ENCODE assay signal across 22 cellular contexts in the genomic region with DNA sequence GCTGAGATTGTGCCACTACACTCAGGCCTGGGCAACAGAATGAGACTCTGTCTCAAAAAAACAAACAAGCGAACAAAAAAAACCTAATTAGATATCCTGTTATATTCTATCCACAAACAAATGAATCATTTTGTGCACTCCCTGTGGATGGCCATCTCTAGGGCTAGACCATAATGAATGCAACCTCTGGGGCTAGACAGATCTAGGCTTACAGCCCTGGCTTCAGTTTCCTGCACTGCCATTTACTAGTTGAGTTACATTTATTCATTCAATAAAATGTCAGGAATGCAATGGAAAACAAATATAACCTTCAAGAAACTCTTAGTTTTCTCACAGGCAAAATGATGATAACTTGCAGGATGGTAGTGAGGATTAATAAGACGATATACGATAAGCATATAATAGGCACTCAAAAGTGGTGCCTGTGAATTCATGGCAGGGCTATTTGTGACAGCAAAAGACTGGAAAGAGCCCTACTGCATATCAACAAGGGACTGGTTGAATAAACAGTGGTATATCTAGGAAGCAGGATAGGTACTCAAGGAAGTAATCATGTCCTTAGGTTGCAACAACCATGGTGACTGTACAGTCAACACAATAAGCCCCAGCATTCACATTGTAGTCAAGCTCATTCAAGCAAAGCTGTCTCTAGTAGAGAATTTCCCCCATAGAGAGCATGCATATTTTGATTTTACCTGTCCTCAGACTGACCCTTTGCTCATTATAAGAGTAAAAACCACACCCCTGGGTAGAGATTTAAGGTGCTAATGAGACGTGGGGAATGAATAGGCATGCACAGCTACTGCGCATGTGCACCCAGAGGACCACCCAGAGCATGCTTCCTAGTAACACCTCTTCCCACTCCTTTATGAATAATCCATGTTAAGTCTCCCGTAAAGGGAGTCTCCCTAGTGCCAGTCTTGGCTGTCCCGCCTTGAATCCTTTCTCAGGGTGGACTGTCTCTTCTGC. TPM values are rescaled to one million over a fixed set of nuclear protein-coding genes. Genes with fewer than 3 reads are reported as not detected.
DNase-seq lines count a peak whose midpoint lies in the region; ATAC-seq, FAIRE-seq and TF ChIP-seq lines count a peak whose summit lies in the region.
"Had no signal": no experiment of that assay in that cellular context is flagged by ENCODE, and none has a peak within 500 bp of the region (broad histone marks: within the 10 kb centered on the region; RNA-seq: fewer than 3 reads in every experiment).

No MANE protein-coding gene starts in this region.

- H3K4me3 Mint-ChIP-seq in HFFc6, result no peak overlapping the region
- H3K4me3 Mint-ChIP-seq: CD8-positive, alpha-beta T cell; T-helper 17 cell had no signal

- H3K27ac Mint-ChIP-seq in HFFc6, result no peak overlapping the region
- H3K27ac Mint-ChIP-seq: CD8-positive, alpha-beta T cell; T-helper 17 cell had no signal

- no peak overlapping the region for H3K27ac ChIP-seq in HepG2 (ENCODE audit: extremely low read length, insufficient read depth, low read length)
- H3K27ac ChIP-seq: HL-60, KMS-11, Peyer's patch had no signal

- BruUV-seq in HepG2 (replicated peaks; lab: Mats Ljungman, UMichigan), result no TSS peak

- no peak for TF ChIP-seq CTCF in kidney epithelial cell (IDR thresholded peaks at IDR 0.05; ENCODE audit: insufficient read depth, low read length, poor library complexity, severe bottlenecking)
- TF ChIP-seq CTCF in HepG2 (CRISPR knock-in tag; IDR thresholded peaks at IDR 0.05), result no peak
- no peak for TF ChIP-seq CTCF in HFFc6 (IDR thresholded peaks at IDR 0.05)

- CTCF ChIA-PET in HepG2 (lab: Yijun Ruan, JAX; ENCODE audit: low intra/inter-chr PET ratio, low total read pairs), result no interaction called here

- no peak for TF ChIP-seq EP300 in HepG2 (IDR thresholded peaks at IDR 0.05; ENCODE audit: low read depth in 2 of 2, low read length in 2 of 2)
- no peak for TF ChIP-seq EP300 in HepG2 (CRISPR knock-in tag; IDR thresholded peaks at IDR 0.05; ENCODE audit: borderline replicate concordance)

- H3K4me3 ChIP-seq in kidney epithelial cell (ENCODE audit: low read depth, low read length) (no peak overlapping the region), HepG2 (replicated peaks in 1 of 3; ENCODE audit: insufficient read depth in 1 of 3, low read depth in 2 of 3, low read length in 3 of 3) (no peak overlapping the region)
- H3K4me3 ChIP-seq: Peyer's patch had no signal

- H3K4me1 Mint-ChIP-seq in HFFc6 (ENCODE audit: low read depth), result no peaks in the 10 kb centered on the region

- TF ChIP-seq RAD21 in HepG2 (CRISPR knock-in tag; IDR thresholded peaks at IDR 0.05), result no peak

- intact Hi-C loops in HepG2 (cut with micrococcal nuclease; ENCODE audit: unreplicated experiment), result no loop called here

- FAIRE-seq in HepG2 (lab: Jason Lieb, UNC), result no peak
- FAIRE-seq: GM18507 had no signal

- H4K20me1 ChIP-seq in HepG2 (ENCODE audit: insufficient read depth, low read length), result no peaks in the 10 kb centered on the region

- 70% methylated on average over 7 of the region's 7 CpGs for WGBS in HepG2 (ENCODE audit: low lambda C conversion rate)

- H3K9me3 Mint-ChIP-seq in HFFc6, result peaks cover 4% of the 10 kb centered on the region; the same call in 1 of the 2 replicates
- H3K9me3 Mint-ChIP-seq: CD8-positive, alpha-beta T cell had no signal

- POLR2A ChIA-PET in HepG2 (lab: Yijun Ruan, JAX), result no interaction called here

- no peaks in the 10 kb centered on the region for H3K79me2 ChIP-seq in HepG2 (ENCODE audit: insufficient read depth, low read length)

- H3K36me3 ChIP-seq in kidney epithelial cell (ENCODE audit: control insufficient read depth, insufficient read depth, low read length), result no peaks in the 10 kb centered on the region
- no peaks in the 10 kb centered on the region for H3K36me3 ChIP-seq in HepG2 (replicated peaks in 1 of 2; ENCODE audit: control insufficient read depth in 1 of 2, insufficient read depth in 2 of 2, low read length in 2 of 2)
- H3K36me3 ChIP-seq: BE2C, Peyer's patch had no signal

- H3K4me1 ChIP-seq in HepG2 (ENCODE audit: insufficient read depth, low read length), result no peaks in the 10 kb centered on the region
- H3K4me1 ChIP-seq: BE2C, Peyer's patch had no signal

- ATAC-seq in GM21786 (IDR thresholded peaks at IDR 0.05; ENCODE audit: unreplicated experiment) (no peak), HepG2 (no peak)
- ATAC-seq: CD8-positive, alpha-beta T cell; HCT116; T-helper 17 cell had no signal

- no peaks in the 10 kb centered on the region for H3K9me3 ChIP-seq in HepG2 (ENCODE audit: low read length)
- H3K9me3 ChIP-seq: BE2C, Peyer's patch had no signal

- TF ChIP-seq POLR2A in HepG2 (IDR thresholded peaks at IDR 0.05; ENCODE audit: insufficient read depth in 1 of 2, low read depth in 2 of 2, low read length in 2 of 2), result no peak

- in situ Hi-C loops in HepG2 (cut with HindIII; ENCODE audit: extremely low pct_ligation_motif_present, low pct_unique_long_range_greater_than_20kb), result no loop called here

- H3K27me3 Mint-ChIP-seq in HFFc6 (ENCODE audit: insufficient read depth), result peaks cover 9% of the 10 kb centered on the region

- DNase-seq in DMS79 treated with DMSO at 0.1 percent for 48 hours (lab: John Stamatoyannopoulos, UW) (peak; percentile 85), NCI-H1436 (lab: John Stamatoyannopoulos, UW) (peak; percentile 83), astrocyte of the hippocampus (ENCODE audit: low read depth, low spot score) (peak; percentile 14), kidney epithelial cell (ENCODE audit: low read depth) (peak; percentile 37), HepG2 (ENCODE audit: low spot score) (no peak), HFFc6 (no peak), amniotic stem cell (lab: John Stamatoyannopoulos, UW) (no peak)
- DNase-seq: BE2C; CD8-positive, alpha-beta T cell; DMS 273 treated with DMSO at 0.1 percent for 48 hours; NCI-H1092 treated with DMSO at 0.1 percent for 48 hours; NCI-H2081 treated with DMSO at 0.1 percent for 48 hours; NCI-H345; NCI-H69; Peyer's patch; Right ventricle myocardium superior; T-helper 17 cell had no signal

- no peaks in the 10 kb centered on the region for H3K27me3 ChIP-seq in kidney epithelial cell (ENCODE audit: control insufficient read depth, insufficient read depth, low read length)
- no peaks in the 10 kb centered on the region for H3K27me3 ChIP-seq in HepG2 (ENCODE audit: control insufficient read depth in 1 of 2, insufficient read depth in 2 of 2, low read length in 2 of 2)
- H3K27me3 ChIP-seq: BE2C, Peyer's patch had no signal

- H3K9ac ChIP-seq in HepG2 (ENCODE audit: insufficient read depth, low read depth, low read length), result no peak overlapping the region
- H3K9ac ChIP-seq: KMS-11 had no signal

- H2AFZ ChIP-seq in HepG2 (ENCODE audit: low read length), result no peak overlapping the region

- no peaks in the 10 kb centered on the region for H3K36me3 Mint-ChIP-seq in HFFc6 (ENCODE audit: low read depth)
- H3K36me3 Mint-ChIP-seq: CD8-positive, alpha-beta T cell had no signal

- no peak overlapping the region for H3K4me2 ChIP-seq in HepG2 (ENCODE audit: low read depth, low read length)
- H3K4me2 ChIP-seq: KMS-11 had no signal

TF ChIP-seq in HepG2, 621 proteins besides CTCF, POLR2A, EP300 and RAD21 (continues in another document):
- TF ChIP-seq KLF13 (CRISPR knock-in tag; IDR thresholded peaks at IDR 0.05) (no peak), CBX1 (IDR thresholded peaks at IDR 0.05; ENCODE audit: low read depth) (no peak), TARDBP (CRISPR knock-in tag; IDR thresholded peaks at IDR 0.05) (no peak), ZNF138 (CRISPR knock-in tag; IDR thresholded peaks at IDR 0.05; ENCODE audit: low read depth) (no peak), ZNF615 (CRISPR knock-in tag; IDR thresholded peaks at IDR 0.05; ENCODE audit: borderline replicate concordance) (no peak), KDM3A (CRISPR knock-in tag; IDR thresholded peaks at IDR 0.05; ENCODE audit: low read depth) (no peak), PPARG (CRISPR knock-in tag; conservative IDR thresholded peaks at IDR 0.05) (no peak), RFXAP (CRISPR knock-in tag; IDR thresholded peaks at IDR 0.05; ENCODE audit: borderline replicate concordance) (no peak)
- TF ChIP-seq, protein P1, sequence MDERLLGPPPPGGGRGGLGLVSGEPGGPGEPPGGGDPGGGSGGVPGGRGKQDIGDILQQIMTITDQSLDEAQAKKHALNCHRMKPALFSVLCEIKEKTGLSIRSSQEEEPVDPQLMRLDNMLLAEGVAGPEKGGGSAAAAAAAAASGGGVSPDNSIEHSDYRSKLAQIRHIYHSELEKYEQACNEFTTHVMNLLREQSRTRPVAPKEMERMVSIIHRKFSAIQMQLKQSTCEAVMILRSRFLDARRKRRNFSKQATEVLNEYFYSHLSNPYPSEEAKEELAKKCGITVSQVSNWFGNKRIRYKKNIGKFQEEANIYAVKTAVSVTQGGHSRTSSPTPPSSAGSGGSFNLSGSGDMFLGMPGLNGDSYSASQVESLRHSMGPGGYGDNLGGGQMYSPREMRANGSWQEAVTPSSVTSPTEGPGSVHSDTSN (CRISPR knock-in tag; IDR thresholded peaks at IDR 0.05), result no peak

RNA-seq across cellular contexts. Expression of a gene that starts 6.3 kb away (rescaled TPM):
- total RNA-seq in kidney epithelial cell (13.8 and 16.8 TPM in 2 replicates), HepG2 (2016; rRNA removed; fragmentation: Illumina TruSeq; extraction: Trizol) (47.6 and 65.7 TPM in 2 replicates)
- total RNA-seq in HepG2 (2016; cell fraction: cytosol; rRNA removed; fragmentation: Illumina TruSeq; extraction: Trizol; ENCODE audit: low read depth), result 16.8 and 18.5 TPM in 2 replicates
- total RNA-seq in HepG2 (2016; cell fraction: insoluble cytoplasmic fraction; rRNA removed; fragmentation: Illumina TruSeq; extraction: Trizol), result 50.2 and 62.5 TPM in 2 replicates
- total RNA-seq in HepG2 (2016; cell fraction: membrane; rRNA removed; fragmentation: Illumina TruSeq; extraction: Trizol), result 49.0 and 52.6 TPM in 2 replicates
- 23.5 and 26.1 TPM in 2 replicates for total RNA-seq in HepG2 (2016; cell fraction: nucleus; rRNA removed; fragmentation: Illumina TruSeq; extraction: Trizol)
- 18.1 and 21.8 TPM in 2 replicates for polyA plus RNA-seq in HepG2 (2011; rRNA removed)
- 14.6 and 17.3 TPM in 2 replicates for polyA plus RNA-seq in HepG2 (2011; cell fraction: cytosol; rRNA removed)
- polyA plus RNA-seq in HepG2 (2011; cell fraction: nucleus; rRNA removed), result 9.4 and 14.3 TPM in 2 replicates
- polyA plus RNA-seq in HepG2 (2012), result 24.3 and 28.0 TPM in 2 replicates
- 17.6 and 20.1 TPM in 2 replicates for polyA plus RNA-seq in HepG2 (2016; cell fraction: cytosol; fragmentation: Illumina TruSeq; extraction: Trizol; ENCODE audit: low read depth)
- polyA plus RNA-seq in HepG2 (2016; cell fraction: insoluble cytoplasmic fraction; fragmentation: Illumina TruSeq; extraction: Trizol; ENCODE audit: low read depth), result 63.7 and 63.8 TPM in 2 replicates
- 35.4 and 37.9 TPM in 2 replicates for polyA plus RNA-seq in HepG2 (2016; cell fraction: membrane; fragmentation: Illumina TruSeq; extraction: Trizol; ENCODE audit: low read depth)
- 31.4 and 32.1 TPM in 2 replicates for polyA plus RNA-seq in HepG2 (2016; cell fraction: nucleus; fragmentation: Illumina TruSeq; extraction: Trizol; ENCODE audit: insufficient read depth, low read depth)
- 3.9 and 9.7 TPM in 2 replicates for polyA minus RNA-seq in HepG2 (2011; rRNA and poly(A)+ RNA removed; ENCODE audit: low replicate concordance)
- 11.1 and 11.7 TPM in 2 replicates for polyA minus RNA-seq in HepG2 (2011; cell fraction: cytosol; rRNA and poly(A)+ RNA removed)
- polyA minus RNA-seq in HepG2 (2011; cell fraction: nucleus; rRNA and poly(A)+ RNA removed), result 15.8 and 22.9 TPM in 2 replicates
- 10 to 100 TPM; 14.1 to 18.5 (median 17.5) TPM for total RNA-seq in HFFc6 (2021; fragmentation: NEBNext Ultra II Directional; extraction: Animal tissue kit (Norgen Biotek cat#: 25700))

Comparison
In these comparisons a context has a peak if more than half of its experiments do, and no peak if none do; other contexts are left out.
1. DNase-seq: peak in DMS79 treated with DMSO at 0.1 percent for 48 hours (single experiment), NCI-H1436 (single experiment), astrocyte of the hippocampus (single experiment) and kidney epithelial cell (single experiment); none in HepG2 (single experiment), HFFc6 (single experiment) and amniotic stem cell (single experiment).